10 cellular contexts compared by ENCODE assay signal in the genomic region with DNA sequence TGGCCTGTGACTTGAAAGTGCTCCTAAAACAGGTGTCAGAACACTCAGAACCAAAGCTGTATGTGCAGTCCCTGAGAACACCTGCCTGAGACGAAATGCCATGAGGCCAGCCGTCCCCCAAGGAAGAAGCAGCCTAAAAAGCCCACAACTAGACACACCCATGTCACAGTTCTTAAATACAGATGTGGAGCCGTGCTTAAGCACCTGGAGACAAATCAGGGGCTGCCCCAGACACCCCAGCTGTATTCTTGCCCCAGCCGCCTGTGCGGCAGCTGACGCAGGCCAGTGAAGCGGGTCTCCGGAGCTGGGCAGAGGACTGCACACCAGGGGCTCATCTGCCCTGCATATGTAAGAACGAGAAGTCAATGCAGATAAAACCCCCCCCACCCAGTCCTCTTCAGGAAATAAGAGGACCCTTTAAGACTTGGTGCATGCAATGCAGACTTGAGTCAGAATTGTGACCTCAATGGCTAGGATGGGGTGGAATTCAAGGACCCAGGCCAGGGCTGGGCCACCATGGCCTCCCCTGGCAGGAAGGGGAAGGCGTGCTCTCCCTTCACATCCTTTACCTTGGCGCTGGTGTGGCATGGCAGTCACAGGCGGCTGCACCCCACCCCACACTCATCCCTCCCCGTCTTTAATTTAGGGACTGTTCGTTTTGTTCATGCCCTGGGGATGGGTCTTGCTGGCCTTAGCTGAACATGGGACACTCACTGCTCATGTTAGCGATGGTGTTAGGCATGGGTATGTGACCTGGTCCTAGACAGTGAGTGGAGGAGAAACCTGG. TPM values are rescaled to one million over a fixed set of nuclear protein-coding genes. Genes with fewer than 3 reads are reported as not detected.
DNase-seq lines count a peak whose midpoint lies in the region; ATAC-seq and TF ChIP-seq lines count a peak whose summit lies in the region.
"Had no signal": no experiment of that assay in that cellular context is flagged by ENCODE, and none has a peak within 500 bp of the region (broad histone marks: within the 10 kb centered on the region; RNA-seq: fewer than 3 reads in every experiment).

No MANE protein-coding gene starts in this region.

- H3K79me2 ChIP-seq in MM.1S (ENCODE audit: low read length): no peaks in the 10 kb centered on the region

- DNase-seq in RWPE2 (ENCODE audit: low spot score): peak; percentile 16
- DNase-seq in MM.1S: no peak
- no peak for DNase-seq in activated naive CD4-positive, alpha-beta T cell treated with anti-CD3 and anti-CD28 coated beads, Interleukin-2, amount 50 U/mL, for 16 hours
- no peak for DNase-seq in Ammon's horn (ENCODE audit: low spot score)
- DNase-seq in colonic mucosa: no peak
- DNase-seq: NCI-H187 treated with DMSO at 0.1 percent for 48 hours had no signal

- no peaks in the 10 kb centered on the region for H3F3A ChIP-seq in MM.1S (ENCODE audit: insufficient read depth, low read length)

- no peak overlapping the region for H3K4me3 ChIP-seq in BLaER1 treated with 17β-estradiol and CSF1 and Interleukin-3, amounts not matched to agents 10 nM and 100 nM
- H3K4me3 ChIP-seq in RWPE2 (ENCODE audit: severe bottlenecking) (no peak overlapping the region), MM.1S (ENCODE audit: low read length) (no peak overlapping the region), colonic mucosa (no peak overlapping the region)
- H3K4me3 ChIP-seq: vagina had no signal

- intact Hi-C loops in colonic mucosa (cut with DNase I): no loop called here

- peak overlapping the region in 1 of 11 experiments; percentile 14; a peak in 2 of 22 replicates for H3K9ac ChIP-seq in BLaER1 treated with 17β-estradiol and CSF1 and Interleukin-3, amounts not matched to agents 10 nM and 100 nM
- H3K9ac ChIP-seq in MM.1S (ENCODE audit: low read length) (no peak overlapping the region), colonic mucosa (ENCODE audit: low read depth in 2 of 2, low read length in 2 of 2) (no peak overlapping the region)

- TF ChIP-seq CTCF in RWPE2 (IDR thresholded peaks at IDR 0.05; ENCODE audit: poor library complexity, severe bottlenecking): no peak
- no peak for TF ChIP-seq CTCF in MM.1S (IDR thresholded peaks at IDR 0.05; ENCODE audit: low read length)
- TF ChIP-seq CTCF in colonic mucosa (IDR thresholded peaks at IDR 0.05): no peak

- no peaks in the 10 kb centered on the region for H3K36me3 ChIP-seq in BLaER1 treated with 17β-estradiol and CSF1 and Interleukin-3, amounts not matched to agents 10 nM and 100 nM
- H3K36me3 ChIP-seq in RWPE2 (ENCODE audit: low read depth): no peaks in the 10 kb centered on the region
- no peaks in the 10 kb centered on the region for H3K36me3 ChIP-seq in MM.1S (replicated peaks; ENCODE audit: insufficient read depth, low read length)
- H3K36me3 ChIP-seq in colonic mucosa: no peaks in the 10 kb centered on the region
- H3K36me3 ChIP-seq: vagina had no signal

- peak overlapping the region; percentile 60 to 96 (median 76) for H3K4me2 ChIP-seq in BLaER1 treated with 17β-estradiol and CSF1 and Interleukin-3, amounts not matched to agents 10 nM and 100 nM
- no peak overlapping the region for H3K4me2 ChIP-seq in MM.1S (ENCODE audit: low read depth, low read length)

- H4K20me1 ChIP-seq in BLaER1 treated with 17β-estradiol and CSF1 and Interleukin-3, amounts not matched to agents 10 nM and 100 nM: peaks cover 0 to 93% (median 43%) of the 10 kb centered on the region in 11 experiments; a peak in 19 of 22 replicates
- H4K20me1 ChIP-seq in MM.1S (ENCODE audit: insufficient read depth, low read length): no peaks in the 10 kb centered on the region

- H3K27ac ChIP-seq in BLaER1 treated with 17β-estradiol and CSF1 and Interleukin-3, amounts not matched to agents 10 nM and 100 nM: peak overlapping the region in 1 of 11 experiments; percentile 4; a peak in 2 of 22 replicates
- H3K27ac ChIP-seq in RWPE2 (ENCODE audit: poor library complexity, severe bottlenecking): no peak overlapping the region
- no peak overlapping the region for H3K27ac ChIP-seq in MM.1S (ENCODE audit: low read length)
- no peak overlapping the region for H3K27ac ChIP-seq in colonic mucosa
- H3K27ac ChIP-seq: vagina had no signal

- ATAC-seq in GM19452 (IDR thresholded peaks at IDR 0.05; ENCODE audit: unreplicated experiment) (peak; percentile 80), HG02973 (IDR thresholded peaks at IDR 0.05; ENCODE audit: unreplicated experiment) (peak; percentile 80), RWPE2 (ENCODE audit: low read depth) (no peak)

- H3K9me2 ChIP-seq in MM.1S (replicated peaks; ENCODE audit: insufficient read depth, low read length): no peaks in the 10 kb centered on the region

- no peak overlapping the region for H2AFZ ChIP-seq in MM.1S (ENCODE audit: low read length)

- H3K27me3 ChIP-seq in BLaER1 treated with 17β-estradiol and CSF1 and Interleukin-3, amounts not matched to agents 10 nM and 100 nM: peaks cover 0 to 72% (median 0%) of the 10 kb centered on the region in 11 experiments; a peak in 7 of 22 replicates
- H3K27me3 ChIP-seq in RWPE2 (ENCODE audit: insufficient read depth, poor library complexity, severe bottlenecking) (no peaks in the 10 kb centered on the region), MM.1S (replicated peaks; ENCODE audit: insufficient read depth, low read length) (no peaks in the 10 kb centered on the region), colonic mucosa (no peaks in the 10 kb centered on the region)
- H3K27me3 ChIP-seq: vagina had no signal

- peaks cover 50 to 79% (median 72%) of the 10 kb centered on the region in 10 experiments for H3K4me1 ChIP-seq in BLaER1 treated with 17β-estradiol and CSF1 and Interleukin-3, amounts not matched to agents 10 nM and 100 nM
- H3K4me1 ChIP-seq in RWPE2 (ENCODE audit: insufficient read depth, poor library complexity, severe bottlenecking): peaks cover 15% of the 10 kb centered on the region
- H3K4me1 ChIP-seq in MM.1S (ENCODE audit: low read length): no peaks in the 10 kb centered on the region
- no peaks in the 10 kb centered on the region for H3K4me1 ChIP-seq in colonic mucosa

- H3K9me3 ChIP-seq in BLaER1 treated with 17β-estradiol and CSF1 and Interleukin-3, amounts not matched to agents 10 nM and 100 nM (replicated peaks in 1 of 11): no peaks in the 10 kb centered on the region
- H3K9me3 ChIP-seq in RWPE2 (ENCODE audit: severe bottlenecking) (no peaks in the 10 kb centered on the region), MM.1S (replicated peaks; ENCODE audit: insufficient read depth, low read length) (no peaks in the 10 kb centered on the region), colonic mucosa (no peaks in the 10 kb centered on the region)
- H3K9me3 ChIP-seq: vagina had no signal

RNA-seq across cellular contexts. Expression of a gene that starts 27.7 kb away (rescaled TPM):
- total RNA-seq in colonic mucosa: 10 to 100 TPM; 16.0 to 19.3 TPM
